In the genomic region with DNA sequence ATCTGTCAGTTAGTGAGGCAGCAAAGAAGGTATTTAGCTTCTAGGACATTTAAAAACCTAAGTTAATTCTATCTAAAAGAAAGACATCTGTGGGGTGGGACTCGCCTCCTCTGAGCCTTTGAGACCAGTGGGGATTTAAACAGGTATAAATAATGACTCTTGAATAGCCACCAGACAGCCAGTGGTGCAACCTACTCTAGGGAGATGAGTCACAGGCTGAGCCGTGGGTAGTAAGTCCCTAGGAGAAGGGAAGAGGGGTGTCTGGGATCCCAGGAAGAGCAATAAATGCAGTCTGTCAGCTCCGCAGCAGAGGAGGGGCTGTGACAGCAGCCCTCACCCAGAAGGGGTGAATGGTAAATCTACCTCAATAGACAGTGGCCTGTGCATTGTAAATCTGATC, we compare ENCODE assay signal across 20 cellular contexts. TPM values are rescaled to one million over a fixed set of nuclear protein-coding genes. Genes with fewer than 3 reads are reported as not detected.
DNase-seq lines count a peak whose midpoint lies in the region; TF ChIP-seq lines count a peak whose summit lies in the region.
"Had no signal": no experiment of that assay in that cellular context is flagged by ENCODE, and none has a peak within 500 bp of the region (broad histone marks: within the 10 kb centered on the region; RNA-seq: fewer than 3 reads in every experiment).

No MANE protein-coding gene starts in this region.

- H3K23ac ChIP-seq in mesendoderm (ENCODE audit: low read length), result no peak overlapping the region

- H3K4me3 Mint-ChIP-seq in endodermal cell, result no peak overlapping the region
- H3K4me3 Mint-ChIP-seq: activated B cell treated with CpG ODN at 0.5 μM for 24 hours; stimulated activated naive CD8-positive, alpha-beta T cell treated with anti-CD3 and anti-CD28 coated beads, Interleukin-15, amount 100 ng/mL, for 72 hours; T-cell had no signal

- H3K9me3 ChIP-seq in endodermal cell (ENCODE audit: control insufficient read depth, low read length), result no peaks in the 10 kb centered on the region
- H3K9me3 ChIP-seq: BLaER1 treated with 17β-estradiol and CSF1 and Interleukin-3, amounts not matched to agents 10 nM and 100 nM had no signal

- no peak overlapping the region for H4K5ac ChIP-seq in mesendoderm (ENCODE audit: low read length)

- H3K27me3 ChIP-seq in endodermal cell (ENCODE audit: control insufficient read depth, insufficient read depth, low read length, poor library complexity, severe bottlenecking) (no peaks in the 10 kb centered on the region), mesendoderm (ENCODE audit: insufficient read depth, low read length, poor library complexity) (no peaks in the 10 kb centered on the region)
- H3K27me3 ChIP-seq: BLaER1 treated with 17β-estradiol and CSF1 and Interleukin-3, amounts not matched to agents 10 nM and 100 nM had no signal

- no peak overlapping the region for H3K56ac ChIP-seq in mesendoderm (ENCODE audit: low read length)

- H3K9ac ChIP-seq in endodermal cell (ENCODE audit: extremely low read depth, low read length, poor library complexity, severe bottlenecking), result no peak overlapping the region
- no peak overlapping the region for H3K9ac ChIP-seq in mesendoderm (ENCODE audit: low read length)
- H3K9ac ChIP-seq: BLaER1 treated with 17β-estradiol and CSF1 and Interleukin-3, amounts not matched to agents 10 nM and 100 nM had no signal

- no peaks in the 10 kb centered on the region for H3K79me2 ChIP-seq in mesendoderm (ENCODE audit: control insufficient read depth, insufficient read depth, low read length)

- H3K9me3 Mint-ChIP-seq in endodermal cell, result no peaks in the 10 kb centered on the region
- H3K9me3 Mint-ChIP-seq: activated B cell treated with CpG ODN at 0.5 μM for 24 hours; stimulated activated naive CD8-positive, alpha-beta T cell treated with anti-CD3 and anti-CD28 coated beads, Interleukin-15, amount 100 ng/mL, for 72 hours; T-cell had no signal

- peaks cover 2% of the 10 kb centered on the region for H3K4me1 Mint-ChIP-seq in endodermal cell
- H3K4me1 Mint-ChIP-seq: activated B cell treated with CpG ODN at 0.5 μM for 24 hours; stimulated activated naive CD8-positive, alpha-beta T cell treated with anti-CD3 and anti-CD28 coated beads, Interleukin-15, amount 100 ng/mL, for 72 hours; T-cell had no signal

- H3K4me2 ChIP-seq in mesendoderm (ENCODE audit: low read length), result no peak overlapping the region
- H3K4me2 ChIP-seq: BLaER1 treated with 17β-estradiol and CSF1 and Interleukin-3, amounts not matched to agents 10 nM and 100 nM had no signal

- TF ChIP-seq CTCF in endodermal cell (conservative IDR thresholded peaks at IDR 0.05), result no peak

- H3K36me3 ChIP-seq in endodermal cell (ENCODE audit: control insufficient read depth, insufficient read depth, low read length), result no peaks in the 10 kb centered on the region
- no peaks in the 10 kb centered on the region for H3K36me3 ChIP-seq in mesendoderm (ENCODE audit: control insufficient read depth, insufficient read depth, low read length)
- H3K36me3 ChIP-seq: BLaER1 treated with 17β-estradiol and CSF1 and Interleukin-3, amounts not matched to agents 10 nM and 100 nM had no signal

- H2BK5ac ChIP-seq in mesendoderm (ENCODE audit: low read length), result no peak overlapping the region

- no peaks in the 10 kb centered on the region for H3K79me1 ChIP-seq in mesendoderm (ENCODE audit: low read length)

- no peaks in the 10 kb centered on the region for H3K4me1 ChIP-seq in endodermal cell (ENCODE audit: control insufficient read depth, insufficient read depth, low read length)
- H3K4me1 ChIP-seq in mesendoderm (ENCODE audit: control insufficient read depth, low read depth, low read length), result peaks cover 4% of the 10 kb centered on the region
- H3K4me1 ChIP-seq: BLaER1 treated with 17β-estradiol and CSF1 and Interleukin-3, amounts not matched to agents 10 nM and 100 nM had no signal

- H2AK5ac ChIP-seq in mesendoderm (ENCODE audit: low read length), result no peak overlapping the region

- no peak overlapping the region for H3K18ac ChIP-seq in mesendoderm (ENCODE audit: low read length)

- no peaks in the 10 kb centered on the region for H3K36me3 Mint-ChIP-seq in endodermal cell (ENCODE audit: low read depth)

- 75 to 80% methylated on average over 2 to 3 of the region's 3 CpGs for WGBS in endodermal cell (ENCODE audit: insufficient coverage in 1 of 2, insufficient read length in 1 of 2), 2 experiments
- no CpG with 5 or more reads among the region's 3 CpGs for WGBS in mesendoderm (ENCODE audit: extremely low coverage, insufficient coverage, low lambda C conversion rate)

- H3K27ac Mint-ChIP-seq in endodermal cell, result no peak overlapping the region
- H3K27ac Mint-ChIP-seq: activated B cell treated with CpG ODN at 0.5 μM for 24 hours; stimulated activated naive CD8-positive, alpha-beta T cell treated with anti-CD3 and anti-CD28 coated beads, Interleukin-15, amount 100 ng/mL, for 72 hours; T-cell had no signal

- H3K4me3 ChIP-seq in endodermal cell (ENCODE audit: low read length) (no peak overlapping the region), mesendoderm (ENCODE audit: low read length) (no peak overlapping the region)
- H3K4me3 ChIP-seq: BLaER1 treated with 17β-estradiol and CSF1 and Interleukin-3, amounts not matched to agents 10 nM and 100 nM; GM12878 had no signal

- no peak overlapping the region for H3K4ac ChIP-seq in mesendoderm (ENCODE audit: low read depth, low read length)

- DNase-seq in EH (ENCODE audit: low read depth) (peak; percentile 48), NCI-H226 (peak; percentile 25), endodermal cell (peak; percentile 43), mesendoderm (peak; percentile 65), COR-L47 (lab: John Stamatoyannopoulos, UW) (no peak), SIG-M5 treated with dmso at 0.1 percent for 504 hours (lab: John Stamatoyannopoulos, UW; ENCODE audit: unreplicated experiment) (no peak), putamen (ENCODE audit: low spot score) (no peak), D341Med (ENCODE audit: low spot score) (no peak)
- DNase-seq: activated B cell treated with CpG ODN at 0.5 μM for 24 hours; activated naive CD4-positive, alpha-beta T cell treated with Interleukin-2 at 50 U/mL for 16 hours; central memory CD4-positive, alpha-beta T cell; DMS79 treated with DMSO at 0.1 percent for 48 hours; left colon; NCI-H1436 treated with DMSO at 0.1 percent for 48 hours; OCI-M1; stimulated activated naive CD8-positive, alpha-beta T cell treated with anti-CD3 and anti-CD28 coated beads, Interleukin-15, amount 100 ng/mL, for 72 hours; T-cell had no signal

- H2BK120ac ChIP-seq in mesendoderm (ENCODE audit: low read depth, low read length), result no peak overlapping the region

- H3K27me3 Mint-ChIP-seq in endodermal cell (ENCODE audit: insufficient read depth), result peaks cover 2% of the 10 kb centered on the region
- H3K27me3 Mint-ChIP-seq: activated B cell treated with CpG ODN at 0.5 μM for 24 hours; stimulated activated naive CD8-positive, alpha-beta T cell treated with anti-CD3 and anti-CD28 coated beads, Interleukin-15, amount 100 ng/mL, for 72 hours; T-cell had no signal

- H3K27ac ChIP-seq in endodermal cell (ENCODE audit: low read depth, low read length) (no peak overlapping the region), mesendoderm (ENCODE audit: low read depth, low read length) (no peak overlapping the region)
- H3K27ac ChIP-seq: BLaER1 treated with 17β-estradiol and CSF1 and Interleukin-3, amounts not matched to agents 10 nM and 100 nM; HL-60 had no signal

- no peak overlapping the region for H4K8ac ChIP-seq in mesendoderm (ENCODE audit: low read depth, low read length)

- no peak overlapping the region for H2BK15ac ChIP-seq in mesendoderm (replicated peaks; ENCODE audit: low read depth)

RNA-seq across cellular contexts. Expression of a gene that starts 43.1 kb away (rescaled TPM):
- 1 to 10 TPM; 9.3 to 9.7 TPM for total RNA-seq in endodermal cell
- 1.1 TPM for polyA plus RNA-seq in endodermal cell (2013, experiment 1 of 2)
- 1.1 TPM for polyA plus RNA-seq in endodermal cell (2013, experiment 2 of 2)
- 5.9 TPM for polyA plus RNA-seq in mesendoderm (2013, experiment 1 of 2)
- polyA plus RNA-seq in mesendoderm (2013, experiment 2 of 2), result 5.7 TPM

Comparison
In these comparisons a context has a peak if more than half of its experiments do, and no peak if none do; other contexts are left out.
1. DNase-seq: peak in EH (single experiment), NCI-H226 (single experiment), endodermal cell (single experiment) and mesendoderm (single experiment); none in COR-L47 (single experiment), SIG-M5 treated with dmso at 0.1 percent for 504 hours (single experiment), putamen (single experiment) and D341Med (single experiment).